Comparison of ENCODE assay signal across 22 cellular contexts in the genomic region with DNA sequence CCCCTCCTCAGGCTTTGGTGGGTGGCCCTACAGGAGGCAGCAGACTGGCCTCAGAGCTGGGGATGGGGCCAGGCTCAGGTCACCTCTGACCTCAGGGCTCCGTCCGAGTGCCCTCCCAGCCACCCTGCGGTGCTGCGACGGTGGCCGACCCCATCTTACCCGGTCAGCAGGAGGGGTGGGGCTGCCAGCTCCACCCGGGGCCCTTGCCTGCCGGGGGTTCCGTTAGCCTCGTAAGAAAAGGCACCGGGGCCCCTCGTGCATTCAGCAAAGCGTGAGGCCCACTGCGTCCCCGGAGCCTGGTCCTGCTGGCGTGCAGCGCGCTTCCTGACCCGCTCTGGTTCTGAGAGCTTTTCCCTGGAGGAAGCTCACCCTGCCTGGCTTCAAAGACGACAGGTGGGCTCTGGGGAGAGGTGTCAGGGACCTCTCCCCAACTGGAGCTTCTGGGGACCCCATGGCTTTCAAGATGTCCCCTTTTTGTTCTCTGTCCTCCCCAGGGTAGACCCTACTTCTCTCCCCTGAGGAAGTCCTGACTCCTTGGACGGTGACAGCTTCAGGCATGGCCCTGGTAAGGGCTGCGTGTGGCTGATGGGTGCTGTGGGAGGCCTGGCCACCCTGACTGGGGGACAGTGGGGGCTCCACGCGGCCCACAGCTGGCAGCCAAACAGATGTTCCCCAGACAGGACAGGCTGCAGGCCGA. TPM values are rescaled to one million over a fixed set of nuclear protein-coding genes. Genes with fewer than 3 reads are reported as not detected.
"Had no signal": no experiment of that assay in that cellular context is flagged by ENCODE, and none has a peak within 500 bp of the region (broad histone marks: within the 10 kb centered on the region; RNA-seq: fewer than 3 reads in every experiment).

No MANE protein-coding gene starts in this region.

- H3K27me3 ChIP-seq: pancreas, tibial nerve had no signal

- H3K36me3 ChIP-seq: prostate gland had no signal

- DNase-seq: activated CD4-positive, alpha-beta T cell treated with anti-CD3 and anti-CD28 coated beads, Interleukin-2, amount 50 U/mL, for 1 hour; activated CD8-positive, alpha-beta T cell treated with anti-CD3 and anti-CD28 coated beads for 36 hours; activated naive CD8-positive, alpha-beta T cell treated with anti-CD3 and anti-CD28 coated beads, Interleukin-2, amount 50 U/mL, for 24 hours; activated T-cell treated with anti-CD3 and anti-CD28 coated beads, Interleukin-2, amount 50 U/mL, for 4 hours; dermis blood vessel endothelial cell; effector CD8-positive, alpha-beta T cell; esophagus squamous epithelium; foreskin melanocyte; heart right ventricle; pancreas; retina; sigmoid colon; small intestine; stimulated activated CD4-positive, alpha-beta T cell treated with anti-CD3 and anti-CD28 coated beads, Interleukin-1b, Interleukin-23, amount 100 ng/mL, for 48 hours; stimulated activated naive B cell treated with anti-CD40 and anti-IgM and Interleukin-4, amounts not matched to agents 10 μg/mL and 1 μg/mL and 100 μg/mL, for 72 hours; T-helper 17 cell; T1000 had no signal

- H3K4me1 ChIP-seq: pancreas, prostate gland, sigmoid colon had no signal

- H3K4me3 ChIP-seq: esophagus squamous epithelium, heart right ventricle, lung, pancreas, prostate gland, sigmoid colon, tibial nerve had no signal

- H3K27ac ChIP-seq: epithelial cell of prostate, esophagus squamous epithelium, heart right ventricle, pancreas, prostate gland, sigmoid colon, tibial nerve had no signal

- ATAC-seq: activated CD8-positive, alpha-beta T cell treated with anti-CD3 and anti-CD28 coated beads for 36 hours; activated naive CD8-positive, alpha-beta T cell treated with anti-CD3 and anti-CD28 coated beads, Interleukin-2, amount 50 U/mL, for 24 hours; activated T-cell treated with anti-CD3 and anti-CD28 coated beads, Interleukin-2, amount 50 U/mL, for 4 hours; heart right ventricle; stimulated activated naive B cell treated with anti-CD40 and anti-IgM and Interleukin-4, amounts not matched to agents 10 μg/mL and 1 μg/mL and 100 μg/mL, for 72 hours; T-helper 17 cell; WTC11 had no signal

- H3K9me3 ChIP-seq: esophagus squamous epithelium, heart right ventricle, pancreas, prostate gland, sigmoid colon, tibial nerve had no signal

RNA-seq across cellular contexts. Expression of gene SLC26A1, which starts 34.2 kb away (rescaled TPM):
- total RNA-seq: dermis blood vessel endothelial cell, esophagus squamous epithelium, sigmoid colon had no signal
